In genomic region chr18:33097126-33097525, GRCh38 we compare ENCODE assay signal across 22 cellular contexts.
DNase-seq lines count a peak whose midpoint lies in the region; ATAC-seq lines count a peak whose summit lies in the region.
"Had no signal": no experiment of that assay in that cellular context is flagged by ENCODE, and none has a peak within 500 bp of the region (broad histone marks: within the 10 kb centered on the region; RNA-seq: fewer than 3 reads in every experiment).

No MANE protein-coding gene starts in this region.

- peak; percentile 21 for DNase-seq in Daoy (ENCODE audit: low read depth)
- peak; percentile 10 for DNase-seq in astrocyte of the hippocampus (ENCODE audit: low read depth, low spot score)
- peak; percentile 67 for DNase-seq in islet precursor cell
- DNase-seq in skeletal muscle cell (ENCODE audit: low read depth), result peak; percentile 4
- DNase-seq in NCI-H2227 (lab: John Stamatoyannopoulos, UW; ENCODE audit: unreplicated experiment), result no peak
- no peak for DNase-seq in foreskin melanocyte
- DNase-seq: CD4-positive, CD25-positive, alpha-beta regulatory T cell; EL; GDM1; NCI-H1048; NCI-H1417; NCI-H1694; NCI-H2029 treated with DMSO at 0.1 percent for 48 hours; NCI-H2227 treated with DMSO at 0.1 percent for 48 hours; NCI-H510A; NCI-H69; OCI-M1; SK-N-SH had no signal

- ATAC-seq in HG03159 (IDR thresholded peaks at IDR 0.05; ENCODE audit: unreplicated experiment) (no peak), GM21423 (IDR thresholded peaks at IDR 0.05; ENCODE audit: unreplicated experiment) (no peak)
- ATAC-seq: HCT116 had no signal

- H3K4me3 ChIP-seq in skeletal muscle cell (ENCODE audit: low read depth, low read length), result no peak overlapping the region
- H3K4me3 ChIP-seq: BLaER1 had no signal

Comparison
In these comparisons a context has a peak if more than half of its experiments do, and no peak if none do; other contexts are left out.
1. DNase-seq: peak in Daoy (single experiment), astrocyte of the hippocampus (single experiment), islet precursor cell (single experiment) and skeletal muscle cell (single experiment); none in NCI-H2227 (single experiment) and foreskin melanocyte (single experiment).